Comparison of ENCODE assay signal across 23 cellular contexts in the genomic region with DNA sequence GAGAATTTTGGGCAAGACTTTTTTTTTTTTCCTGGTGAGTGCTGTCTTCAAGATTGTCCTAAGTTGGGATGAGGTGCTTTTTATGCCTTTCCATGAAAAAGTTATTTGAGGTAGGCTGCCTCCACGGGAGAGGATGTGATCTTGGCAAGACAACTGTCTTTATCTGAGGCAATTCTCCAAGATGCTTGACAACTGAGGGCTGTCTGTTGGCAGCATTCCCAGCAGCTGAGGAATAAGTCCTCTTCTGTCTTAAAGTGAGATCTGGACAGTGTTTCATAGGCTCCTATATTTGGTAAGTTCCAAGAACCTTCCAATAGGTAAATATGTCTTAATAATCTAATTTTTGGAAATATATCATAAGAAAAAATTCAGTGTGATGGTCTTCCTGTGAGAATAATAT.
DNase-seq lines count a peak whose midpoint lies in the region; ATAC-seq and TF ChIP-seq lines count a peak whose summit lies in the region.
"Had no signal": no experiment of that assay in that cellular context is flagged by ENCODE, and none has a peak within 500 bp of the region (broad histone marks: within the 10 kb centered on the region; RNA-seq: fewer than 3 reads in every experiment).

No MANE protein-coding gene starts in this region.

- H3K9me3 ChIP-seq in MG63 (no peaks in the 10 kb centered on the region), T-helper 17 cell (ENCODE audit: control insufficient read depth, low read length, poor library complexity, severe bottlenecking) (no peaks in the 10 kb centered on the region)
- H3K9me3 ChIP-seq: lower lobe of right lung, right atrium auricular region, tibial nerve had no signal

- no peaks in the 10 kb centered on the region for H3K36me3 ChIP-seq in MG63
- H3K36me3 ChIP-seq: lower lobe of right lung, right atrium auricular region, tibial nerve had no signal

- no peak overlapping the region for H3K4me3 Mint-ChIP-seq in T-helper 17 cell
- H3K4me3 Mint-ChIP-seq: activated T-cell treated with anti-CD3 and anti-CD28 coated beads, Interleukin-2, amount 50 U/mL, for 4 hours; CD8-positive, alpha-beta memory T cell; dendritic cell treated with granulocyte-macrophage colony-stimulating factor and Interleukin-4, amounts not matched to agents 40 ng/mL and 50 ng/mL, for 4 days; immature natural killer cell; stimulated activated effector memory CD8-positive, alpha-beta T cell treated with anti-CD3 and anti-CD28 coated beads, Interleukin-12 subunit alpha, Interleukin-12 subunit beta, amount 100 ng/mL, for 72 hours; WTC11 had no signal

- H3K4me1 Mint-ChIP-seq in T-helper 17 cell: no peaks in the 10 kb centered on the region
- H3K4me1 Mint-ChIP-seq: CD8-positive, alpha-beta memory T cell; immature natural killer cell; stimulated activated effector memory CD8-positive, alpha-beta T cell treated with anti-CD3 and anti-CD28 coated beads, Interleukin-12 subunit alpha, Interleukin-12 subunit beta, amount 100 ng/mL, for 72 hours had no signal

- DNase-seq in EH (ENCODE audit: low read depth) (peak; percentile 84), MG63 (peak; percentile 36), astrocyte of the spinal cord (ENCODE audit: low read depth, low spot score) (peak; percentile 72), iris pigment epithelial cell (ENCODE audit: low read depth) (peak; percentile 55), T-helper 17 cell (no peak), glomerular visceral epithelial cell (ENCODE audit: extremely low spot score) (no peak)
- no peak for DNase-seq in stimulated activated CD4-positive, alpha-beta T cell treated with anti-CD3 and anti-CD28 coated beads, Interleukin-2, amount 100 ng/mL, for 24 hours
- DNase-seq: activated naive CD4-positive, alpha-beta T cell treated with anti-CD3 and anti-CD28 coated beads, Interleukin-2, amount 50 U/mL, for 16 hours; activated T-cell treated with anti-CD3 and anti-CD28 coated beads, Interleukin-2, amount 50 U/mL, for 4 hours; CD8-positive, alpha-beta memory T cell; DND-41; immature natural killer cell; lower lobe of right lung; NCI-H748 treated with DMSO at 0.1 percent for 48 hours; occipital lobe; OCI-M1 had no signal

- H3K4me3 ChIP-seq in MG63 (no peak overlapping the region), astrocyte of the spinal cord (ENCODE audit: low read depth, low read length) (no peak overlapping the region)
- H3K4me3 ChIP-seq: lower lobe of right lung, right atrium auricular region, tibial nerve had no signal

- in situ Hi-C loops in astrocyte of the spinal cord (cut with HindIII; ENCODE audit: low sequenced_read_pairs): no loop called here

- no peak for TF ChIP-seq CTCF in astrocyte of the spinal cord (IDR thresholded peaks at IDR 0.05; ENCODE audit: low read depth, low read length)

- H3K27me3 Mint-ChIP-seq in T-helper 17 cell: no peaks in the 10 kb centered on the region
- H3K27me3 Mint-ChIP-seq: brain; CD8-positive, alpha-beta memory T cell; dendritic cell treated with granulocyte-macrophage colony-stimulating factor and Interleukin-4, amounts not matched to agents 40 ng/mL and 50 ng/mL, for 4 days had no signal

- no peak overlapping the region for H3K27ac Mint-ChIP-seq in T-helper 17 cell
- H3K27ac Mint-ChIP-seq: CD8-positive, alpha-beta memory T cell; dendritic cell treated with granulocyte-macrophage colony-stimulating factor and Interleukin-4, amounts not matched to agents 40 ng/mL and 50 ng/mL, for 4 days; immature natural killer cell; stimulated activated effector memory CD8-positive, alpha-beta T cell treated with anti-CD3 and anti-CD28 coated beads, Interleukin-12 subunit alpha, Interleukin-12 subunit beta, amount 100 ng/mL, for 72 hours; WTC11 had no signal

- no peaks in the 10 kb centered on the region for H3K27me3 ChIP-seq in MG63
- H3K27me3 ChIP-seq: right atrium auricular region, tibial nerve had no signal

- no peak for ATAC-seq in GM18873 (IDR thresholded peaks at IDR 0.05; ENCODE audit: low FRiP score, unreplicated experiment)
- ATAC-seq in T-helper 17 cell: no peak
- ATAC-seq: activated T-cell treated with anti-CD3 and anti-CD28 coated beads, Interleukin-2, amount 50 U/mL, for 4 hours; lower lobe of right lung; stimulated activated effector memory CD8-positive, alpha-beta T cell treated with anti-CD3 and anti-CD28 coated beads, Interleukin-12 subunit alpha, Interleukin-12 subunit beta, amount 100 ng/mL, for 72 hours; WTC11 had no signal

- no peaks in the 10 kb centered on the region for H3K36me3 Mint-ChIP-seq in T-helper 17 cell (ENCODE audit: low read depth)
- H3K36me3 Mint-ChIP-seq: brain; CD8-positive, alpha-beta memory T cell; stimulated activated effector memory CD8-positive, alpha-beta T cell treated with anti-CD3 and anti-CD28 coated beads, Interleukin-12 subunit alpha, Interleukin-12 subunit beta, amount 100 ng/mL, for 72 hours; WTC11 had no signal

Comparison
In these comparisons a context has a peak if more than half of its experiments do, and no peak if none do; other contexts are left out.
1. DNase-seq: peak in EH (single experiment), MG63 (single experiment), astrocyte of the spinal cord (single experiment) and iris pigment epithelial cell (single experiment); none in T-helper 17 cell (0 of 3), stimulated activated CD4-positive, alpha-beta T cell treated with anti-CD3 and anti-CD28 coated beads, Interleukin-2, amount 100 ng/mL, for 24 hours (0 of 2) and glomerular visceral epithelial cell (single experiment).